Comparison of ENCODE assay signal across 23 cellular contexts in genomic region chr5:143372187-143372829, GRCh38.
DNase-seq lines count a peak whose midpoint lies in the region; ATAC-seq and TF ChIP-seq lines count a peak whose summit lies in the region.
"Had no signal": no experiment of that assay in that cellular context is flagged by ENCODE, and none has a peak within 500 bp of the region (broad histone marks: within the 10 kb centered on the region; RNA-seq: fewer than 3 reads in every experiment).

No MANE protein-coding gene starts in this region.

- TF ChIP-seq CTCF in AG10803 (conservative IDR thresholded peaks at IDR 0.05; ENCODE audit: low read length) (no peak), RWPE1 (conservative IDR thresholded peaks at IDR 0.05; ENCODE audit: low read depth) (no peak), fibroblast of mammary gland (conservative IDR thresholded peaks at IDR 0.05; ENCODE audit: control insufficient read depth, insufficient read depth, low read depth, low read length) (no peak), MM.1S (IDR thresholded peaks at IDR 0.05; ENCODE audit: low read length) (no peak)

- no peaks in the 10 kb centered on the region for H3K9me3 ChIP-seq in MM.1S (replicated peaks; ENCODE audit: insufficient read depth, low read length)
- H3K9me3 ChIP-seq: ovary had no signal

- H3K79me2 ChIP-seq in MM.1S (ENCODE audit: low read length) = peaks cover 100% of the 10 kb centered on the region

- H2AFZ ChIP-seq in MM.1S (ENCODE audit: low read length) = no peak overlapping the region

- DNase-seq in AG10803 (ENCODE audit: low read depth) = peak; percentile 51
- peak; percentile 76 for DNase-seq in DMS 273 treated with DMSO at 0.1 percent for 48 hours (lab: John Stamatoyannopoulos, UW)
- peak; percentile 60 for DNase-seq in RWPE1 (ENCODE audit: low spot score)
- peak; percentile 57 for DNase-seq in fibroblast of mammary gland (ENCODE audit: low read depth)
- no peak for DNase-seq in MM.1S
- DNase-seq in NCI-H2029 (lab: John Stamatoyannopoulos, UW) = no peak
- no peak for DNase-seq in ecto neural progenitor cell (ENCODE audit: low spot score)
- DNase-seq: activated CD4-positive, alpha-beta T cell treated with anti-CD3 and anti-CD28 coated beads, Interleukin-2, amount 10 ng/mL, durations not matched to agents 24 days and 14 days; activated naive CD4-positive, alpha-beta T cell treated with anti-CD3 and anti-CD28 coated beads, Interleukin-2, amount 50 U/mL, for 16 hours; aorta; DMS79 treated with DMSO at 0.1 percent for 48 hours; effector CD8-positive, alpha-beta T cell; glutamatergic neuron; left colon; naive thymus-derived CD4-positive, alpha-beta T cell; NCI-H1417; ovary; stimulated activated CD4-positive, alpha-beta T cell treated with anti-CD3 and anti-CD28 coated beads, Interleukin-15, amount 100 ng/mL, for 24 hours; stimulated activated CD8-positive, alpha-beta memory T cell treated with anti-CD3 and anti-CD28 coated beads, Interleukin-4, amount 100 ng/mL, for 48 hours; T-helper 17 cell; trophoblast cell had no signal

- H3K27ac ChIP-seq in RWPE1 = no peak overlapping the region
- H3K27ac ChIP-seq in MM.1S (ENCODE audit: low read length) = no peak overlapping the region
- H3K27ac ChIP-seq: ovary had no signal

- no peak overlapping the region for H3K4me3 ChIP-seq in AG10803 (ENCODE audit: low read length)
- no peak overlapping the region for H3K4me3 ChIP-seq in fibroblast of mammary gland (ENCODE audit: control insufficient read depth, low read depth, low read length)
- H3K4me3 ChIP-seq in MM.1S (ENCODE audit: low read length) = no peak overlapping the region
- H3K4me3 ChIP-seq: ovary had no signal

- no peaks in the 10 kb centered on the region for H3K27me3 ChIP-seq in MM.1S (replicated peaks; ENCODE audit: insufficient read depth, low read length)
- H3K27me3 ChIP-seq: ovary had no signal

- H4K20me1 ChIP-seq in MM.1S (ENCODE audit: insufficient read depth, low read length) = peaks cover 77% of the 10 kb centered on the region

- H3K4me1 ChIP-seq in MM.1S (ENCODE audit: low read length) = no peaks in the 10 kb centered on the region

- H3F3A ChIP-seq in MM.1S (ENCODE audit: insufficient read depth, low read length) = no peaks in the 10 kb centered on the region

- ATAC-seq in HG03342 (IDR thresholded peaks at IDR 0.05; ENCODE audit: unreplicated experiment) = no peak
- ATAC-seq: left colon; naive thymus-derived CD4-positive, alpha-beta T cell; sciatic nerve; T-helper 17 cell had no signal

- no peaks in the 10 kb centered on the region for H3K9me2 ChIP-seq in MM.1S (replicated peaks; ENCODE audit: insufficient read depth, low read length)

- CTCF ChIA-PET in RWPE1 (lab: Yijun Ruan, JAX) = interaction anchor here (0.5 to 0.6 kb wide), 3 partner anchors 32 to 629 kb away, joined by 3 to 6 read pairs (median 4); no protein-coding TSS in a partner anchor

- POLR2A ChIA-PET in RWPE1 (lab: Yijun Ruan, JAX; ENCODE audit: low non-redundant PET) = interaction anchor here (0.5 kb wide), 1 partner anchor 334 kb away, joined by 9 read pairs; no protein-coding TSS in a partner anchor

- H3K9ac ChIP-seq in MM.1S (ENCODE audit: low read length) = no peak overlapping the region

- no peak overlapping the region for H3K4me2 ChIP-seq in MM.1S (ENCODE audit: low read depth, low read length)

- H3K36me3 ChIP-seq in MM.1S (replicated peaks; ENCODE audit: insufficient read depth, low read length) = peaks cover 8% of the 10 kb centered on the region; the same call in 1 of the 2 replicates
- H3K36me3 ChIP-seq: ovary had no signal

Comparison
In these comparisons a context has a peak if more than half of its experiments do, and no peak if none do; other contexts are left out.
1. DNase-seq: peak in AG10803 (single experiment), DMS 273 treated with DMSO at 0.1 percent for 48 hours (single experiment), RWPE1 (single experiment) and fibroblast of mammary gland (single experiment); none in MM.1S (single experiment), NCI-H2029 (single experiment) and ecto neural progenitor cell (single experiment).